23 cellular contexts compared by ENCODE assay signal in the genomic region with DNA sequence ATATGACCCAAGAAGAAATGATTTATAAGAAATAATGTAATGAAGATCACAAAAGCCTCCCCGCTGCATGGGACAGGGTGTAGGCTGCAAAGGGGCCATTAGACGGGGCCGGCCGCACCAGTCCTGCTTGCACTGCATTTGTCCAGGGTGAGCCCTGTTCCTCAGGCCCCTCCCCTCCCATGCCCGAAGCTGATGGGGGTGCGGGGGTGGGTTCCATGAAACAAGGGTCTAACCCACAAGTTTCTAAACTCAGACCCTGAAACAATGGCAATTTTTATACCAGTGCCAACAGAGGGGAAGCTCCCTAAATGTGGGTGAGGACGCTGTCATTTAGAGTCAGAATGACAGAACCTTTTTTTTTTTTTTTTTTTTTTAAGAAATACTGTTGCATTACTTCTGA. TPM values are rescaled to one million over a fixed set of nuclear protein-coding genes. Genes with fewer than 3 reads are reported as not detected.
DNase-seq lines count a peak whose midpoint lies in the region; ATAC-seq and TF ChIP-seq lines count a peak whose summit lies in the region.
"Had no signal": no experiment of that assay in that cellular context is flagged by ENCODE, and none has a peak within 500 bp of the region (broad histone marks: within the 10 kb centered on the region; RNA-seq: fewer than 3 reads in every experiment).

No MANE protein-coding gene starts in this region.

- TF ChIP-seq CTCF in WERI-Rb-1 (IDR thresholded peaks at IDR 0.05; ENCODE audit: low read depth, low read length) (no peak), left lung (IDR thresholded peaks at IDR 0.05) (no peak), nephron progenitor cell (IDR thresholded peaks at IDR 0.05) (no peak)

- H3K4me1 ChIP-seq in left lung = peaks cover 7 to 37% of the 10 kb centered on the region in 2 donors

- H3K4me3 ChIP-seq in WERI-Rb-1 (ENCODE audit: low read depth, low read length) = no peak overlapping the region
- no peak overlapping the region for H3K4me3 ChIP-seq in left lung
- H3K4me3 ChIP-seq in MG63 = no peak overlapping the region
- H3K4me3 ChIP-seq: body of pancreas had no signal

- intact Hi-C loops in left lung (cut with DNase I) (no loop called here), posterior vena cava (cut with DNase I) (no loop called here)

- H3K4me1 Mint-ChIP-seq in nephron progenitor cell = peaks cover 20% of the 10 kb centered on the region

- H3K27ac Mint-ChIP-seq in nephron progenitor cell = no peak overlapping the region
- H3K27ac Mint-ChIP-seq: activated CD4-positive, alpha-beta T cell treated with anti-CD3 and anti-CD28 coated beads, Interleukin-2, amount 10 ng/mL, durations not matched to agents 24 days and 14 days; activated T-helper 1 cell treated with anti-CD3 and anti-CD28 coated beads, Interleukin-12 subunit alpha, Interleukin-12 subunit beta, Interleukin-2, Interleukin-4 antibody, amounts not matched to agents 30 ng/mL and 10 ng/mL and 1 ng/mL, durations not matched to agents 14 hours and 24 hours and 36 hours had no signal

- H3K9me3 Mint-ChIP-seq in nephron progenitor cell = peaks cover 14% of the 10 kb centered on the region

- H3K27ac ChIP-seq in WERI-Rb-1 (no peak overlapping the region), left lung (no peak overlapping the region)
- H3K27ac ChIP-seq: body of pancreas had no signal

- peak; percentile 12 for DNase-seq in CD1c-positive myeloid dendritic cell (ENCODE audit: extremely low spot score)
- DNase-seq in WERI-Rb-1 = peak; percentile 4
- peak; percentile 30 to 48 for DNase-seq in left lung
- peak; percentile 66 for DNase-seq in posterior vena cava (ENCODE audit: low spot score)
- DNase-seq in nephron progenitor cell = no peak
- DNase-seq in NCI-H2107 treated with DMSO at 0.1 percent for 48 hours (lab: John Stamatoyannopoulos, UW; ENCODE audit: unreplicated experiment) = no peak
- DNase-seq in MG63 = no peak
- DNase-seq: activated CD4-positive, alpha-beta T cell treated with anti-CD3 and anti-CD28 coated beads, Interleukin-2, amount 10 ng/mL, durations not matched to agents 24 days and 14 days; DMS53; effector CD4-positive, alpha-beta T cell; foreskin fibroblast; NCI-H1105 treated with DMSO at 0.1 percent for 48 hours; NCI-H2029 treated with DMSO at 0.1 percent for 48 hours; NCI-H345; NCI-H774; stimulated activated CD4-positive, alpha-beta T cell treated with anti-CD3 and anti-CD28 coated beads, Interleukin-12 subunit alpha, Interleukin-12 subunit beta, amount 100 ng/mL, for 4 hours; stimulated activated CD4-positive, alpha-beta T cell treated with anti-CD3 and anti-CD28 coated beads, Interleukin-4, amount 100 ng/mL, for 24 hours; stimulated activated naive CD4-positive, alpha-beta T cell had no signal

- H3K27me3 Mint-ChIP-seq in nephron progenitor cell (ENCODE audit: low read depth, poor library complexity) = peaks cover 3% of the 10 kb centered on the region
- H3K27me3 Mint-ChIP-seq: activated CD4-positive, alpha-beta T cell treated with anti-CD3 and anti-CD28 coated beads, Interleukin-2, amount 10 ng/mL, durations not matched to agents 24 days and 14 days; IgD-negative memory B cell had no signal

- H3K9me3 ChIP-seq in WERI-Rb-1 (ENCODE audit: severe bottlenecking) (peaks cover 2% of the 10 kb centered on the region), left lung (peaks cover 0 to 15% of the 10 kb centered on the region in 2 donors), MG63 (peaks cover 2% of the 10 kb centered on the region; the same call in 1 of the 2 replicates)
- H3K9me3 ChIP-seq: body of pancreas had no signal

- H3K4me3 Mint-ChIP-seq in nephron progenitor cell = no peak overlapping the region
- H3K4me3 Mint-ChIP-seq: activated CD4-positive, alpha-beta T cell treated with anti-CD3 and anti-CD28 coated beads, Interleukin-2, amount 10 ng/mL, durations not matched to agents 24 days and 14 days; activated T-helper 1 cell treated with anti-CD3 and anti-CD28 coated beads, Interleukin-12 subunit alpha, Interleukin-12 subunit beta, Interleukin-2, Interleukin-4 antibody, amounts not matched to agents 30 ng/mL and 10 ng/mL and 1 ng/mL, durations not matched to agents 14 hours and 24 hours and 36 hours; CD8-positive, alpha-beta memory T cell; IgD-negative memory B cell had no signal

- no peak for ATAC-seq in left lung
- ATAC-seq: body of pancreas, SK-N-SH treated with all-trans-retinoic acid at 6 μM for 48 hours had no signal

- peaks cover 29% of the 10 kb centered on the region for H3K36me3 Mint-ChIP-seq in nephron progenitor cell (ENCODE audit: low read depth)

- H3K27me3 ChIP-seq in WERI-Rb-1 (ENCODE audit: insufficient read depth, low read depth, severe bottlenecking) (no peaks in the 10 kb centered on the region), left lung (no peaks in the 10 kb centered on the region), MG63 (no peaks in the 10 kb centered on the region)
- H3K27me3 ChIP-seq: body of pancreas had no signal

- H3K36me3 ChIP-seq in WERI-Rb-1 = peaks cover 33% of the 10 kb centered on the region
- H3K36me3 ChIP-seq in left lung = peaks cover 0 to 16% of the 10 kb centered on the region in 2 donors
- peaks cover 11% of the 10 kb centered on the region for H3K36me3 ChIP-seq in MG63

RNA-seq across cellular contexts. Expression of gene HS6ST1, which starts 39.7 kb away (rescaled TPM):
- 10 to 100 TPM; 30.8 to 38.0 TPM for total RNA-seq in left lung
- total RNA-seq in posterior vena cava = 10 to 100 TPM; 16.9 to 22.4 TPM
- 16.9 and 32.5 TPM in 2 replicates for total RNA-seq in MG63 (2014; rRNA removed; shearing (Covaris generic); ENCODE audit: low replicate concordance)

Comparison
In these comparisons a context has a peak if more than half of its experiments do, and no peak if none do; other contexts are left out.
1. DNase-seq: peak in CD1c-positive myeloid dendritic cell (single experiment), WERI-Rb-1 (single experiment), left lung (2 of 2) and posterior vena cava (single experiment); none in nephron progenitor cell (single experiment), NCI-H2107 treated with DMSO at 0.1 percent for 48 hours (single experiment) and MG63 (single experiment).